ENCODE assay signal across 9 cellular contexts in genomic region chr16:85935957-85936760, GRCh38. TPM values are rescaled to one million over a fixed set of nuclear protein-coding genes. Genes with fewer than 3 reads are reported as not detected.
DNase-seq lines count a peak whose midpoint lies in the region; ATAC-seq and TF ChIP-seq lines count a peak whose summit lies in the region.
"Had no signal": no experiment of that assay in that cellular context is flagged by ENCODE, and none has a peak within 500 bp of the region (broad histone marks: within the 10 kb centered on the region; RNA-seq: fewer than 3 reads in every experiment).

No MANE protein-coding gene starts in this region.

- H3K4me3 Mint-ChIP-seq in activated CD8-positive, alpha-beta T cell treated with anti-CD3 and anti-CD28 coated beads for 36 hours = peak overlapping the region; percentile 64
- peak overlapping the region; percentile 72 to 88 (median 82) for H3K4me3 Mint-ChIP-seq in naive thymus-derived CD4-positive, alpha-beta T cell
- no peak overlapping the region for H3K4me3 Mint-ChIP-seq in Calu3 (ENCODE audit: low read depth, unreplicated experiment)

- H3K27me3 Mint-ChIP-seq in activated CD8-positive, alpha-beta T cell treated with anti-CD3 and anti-CD28 coated beads for 36 hours = no peaks in the 10 kb centered on the region
- H3K27me3 Mint-ChIP-seq in naive thymus-derived CD4-positive, alpha-beta T cell = peaks cover 0 to 3% (median 0%) of the 10 kb centered on the region in 5 donors
- H3K27me3 Mint-ChIP-seq in Calu3 (ENCODE audit: unreplicated experiment) = peaks cover 38% of the 10 kb centered on the region

- DNase-seq in AML-193 (lab: John Stamatoyannopoulos, UW) (peak; percentile 55 to 61), Calu3 (no peak), DMS114 treated with DMSO at 0.1 percent for 48 hours (lab: John Stamatoyannopoulos, UW; ENCODE audit: unreplicated experiment) (no peak), superior temporal gyrus (ENCODE audit: extremely low spot score) (no peak)
- DNase-seq in activated CD8-positive, alpha-beta T cell treated with anti-CD3 and anti-CD28 coated beads for 36 hours = peak; percentile 93
- peak; percentile 40 to 80 (median 74) for DNase-seq in naive thymus-derived CD4-positive, alpha-beta T cell

- peaks cover 5% of the 10 kb centered on the region for H3K9me3 Mint-ChIP-seq in activated CD8-positive, alpha-beta T cell treated with anti-CD3 and anti-CD28 coated beads for 36 hours
- H3K9me3 Mint-ChIP-seq in naive thymus-derived CD4-positive, alpha-beta T cell = peaks cover 0 to 2% (median 0%) of the 10 kb centered on the region in 11 donors
- peaks cover 3% of the 10 kb centered on the region for H3K9me3 Mint-ChIP-seq in Calu3 (ENCODE audit: low read depth, unreplicated experiment)

- peaks cover 25 to 29% of the 10 kb centered on the region in 2 donors for H3K4me1 ChIP-seq in naive thymus-derived CD4-positive, alpha-beta T cell (ENCODE audit: control insufficient read depth in 2 of 2, insufficient read depth in 2 of 2, low read length in 2 of 2)

- peaks cover 72% of the 10 kb centered on the region for H3K4me1 Mint-ChIP-seq in activated CD8-positive, alpha-beta T cell treated with anti-CD3 and anti-CD28 coated beads for 36 hours (ENCODE audit: low read depth)
- peaks cover 34 to 54% (median 40%) of the 10 kb centered on the region in 7 donors for H3K4me1 Mint-ChIP-seq in naive thymus-derived CD4-positive, alpha-beta T cell
- H3K4me1 Mint-ChIP-seq in Calu3 (ENCODE audit: low read depth, unreplicated experiment) = peaks cover 19% of the 10 kb centered on the region

- H3K27me3 ChIP-seq in naive thymus-derived CD4-positive, alpha-beta T cell (ENCODE audit: control insufficient read depth in 2 of 2, insufficient read depth in 2 of 2, low read length in 2 of 2) = no peaks in the 10 kb centered on the region

- peaks cover 25% of the 10 kb centered on the region for H3K36me3 Mint-ChIP-seq in activated CD8-positive, alpha-beta T cell treated with anti-CD3 and anti-CD28 coated beads for 36 hours (ENCODE audit: low read depth)
- H3K36me3 Mint-ChIP-seq in naive thymus-derived CD4-positive, alpha-beta T cell = no peaks in the 10 kb centered on the region
- no peaks in the 10 kb centered on the region for H3K36me3 Mint-ChIP-seq in Calu3 (ENCODE audit: insufficient read depth, unreplicated experiment)

- H3K4me3 ChIP-seq in naive thymus-derived CD4-positive, alpha-beta T cell (ENCODE audit: low read length) = peak overlapping the region; percentile 52

- TF ChIP-seq CTCF in activated CD8-positive, alpha-beta T cell treated with anti-CD3 and anti-CD28 coated beads for 36 hours (IDR thresholded peaks at IDR 0.05) = no peak
- no peak for TF ChIP-seq CTCF in Calu3 (IDR thresholded peaks at IDR 0.05; ENCODE audit: unreplicated experiment)

- no peaks in the 10 kb centered on the region for H3K36me3 ChIP-seq in naive thymus-derived CD4-positive, alpha-beta T cell (ENCODE audit: control insufficient read depth in 2 of 3, insufficient read depth in 3 of 3, low read length in 3 of 3)

- BruUV-seq in Calu3 (replicated peaks; lab: Mats Ljungman, UMichigan) = no TSS peak

- CTCF ChIA-PET in activated CD8-positive, alpha-beta T cell treated with anti-CD3 and anti-CD28 coated beads for 36 hours (lab: Charles Lee) = interaction anchor here (0.8 to 2.9 kb wide), 7 partner anchors 8 to 122 kb away, joined by 3 to 16 read pairs (median 4); no protein-coding TSS in a partner anchor
- CTCF ChIA-PET in naive thymus-derived CD4-positive, alpha-beta T cell (lab: Charles Lee) = interaction anchor here (0.6 to 1.7 kb wide), 5 partner anchors 8 to 117 kb away, joined by 3 to 9 read pairs (median 4); no protein-coding TSS in a partner anchor
- CTCF ChIA-PET in Calu3 (lab: Charles Lee) = no interaction called here

- peak overlapping the region; percentile 99 for H3K27ac Mint-ChIP-seq in activated CD8-positive, alpha-beta T cell treated with anti-CD3 and anti-CD28 coated beads for 36 hours
- H3K27ac Mint-ChIP-seq in naive thymus-derived CD4-positive, alpha-beta T cell = peak overlapping the region; percentile 91 to 98 (median 95)
- H3K27ac Mint-ChIP-seq in Calu3 (ENCODE audit: unreplicated experiment) = no peak overlapping the region

- H3K27ac ChIP-seq in naive thymus-derived CD4-positive, alpha-beta T cell (ENCODE audit: low read depth, low read length) = peak overlapping the region; percentile 68

- intact Hi-C loops in activated CD8-positive, alpha-beta T cell treated with anti-CD3 and anti-CD28 coated beads for 36 hours (cut with micrococcal nuclease) = loop anchor here (5.0 kb wide), 2 partner anchors 49 to 51 kb away; no protein-coding TSS in a partner anchor
- intact Hi-C loops in naive thymus-derived CD4-positive, alpha-beta T cell (cut with micrococcal nuclease) = loop anchor here (1.0 to 10.0 kb wide), 7 partner anchors 11 to 381 kb away; partner anchors contain the start of genes COX4I1 (in 1 of the 2), EMC8 (in 1 of the 2) and IRF8 (in 1 of the 2)
- intact Hi-C loops in Calu3 (cut with micrococcal nuclease; ENCODE audit: unreplicated experiment) = no loop called here

- ATAC-seq in GM19463 (IDR thresholded peaks at IDR 0.05; ENCODE audit: unreplicated experiment) = peak; percentile 78
- ATAC-seq in HG03571 (IDR thresholded peaks at IDR 0.05; ENCODE audit: unreplicated experiment) = peak; percentile 66
- peak; percentile 84 for ATAC-seq in activated CD8-positive, alpha-beta T cell treated with anti-CD3 and anti-CD28 coated beads for 36 hours
- peak; percentile 91 for ATAC-seq in naive thymus-derived CD4-positive, alpha-beta T cell

- no peaks in the 10 kb centered on the region for H3K9me3 ChIP-seq in naive thymus-derived CD4-positive, alpha-beta T cell (ENCODE audit: control insufficient read depth in 2 of 3, low read length in 3 of 3)

- POLR2A ChIA-PET in activated CD8-positive, alpha-beta T cell treated with anti-CD3 and anti-CD28 coated beads for 36 hours (lab: Charles Lee) = interaction anchor here (0.8 to 4.2 kb wide), 16 partner anchors 8 to 80 kb away, joined by 3 to 20 read pairs (median 6); partner anchors contain the start of gene IRF8
- POLR2A ChIA-PET in naive thymus-derived CD4-positive, alpha-beta T cell (lab: Charles Lee) = interaction anchor here (0.6 to 1.1 kb wide), 5 partner anchors 28 to 777 kb away, joined by 3 to 7 read pairs (median 3); partner anchors contain the start of gene IRF8

RNA-seq across cellular contexts. Expression of gene IRF8, which starts 37.2 kb away (rescaled TPM):
- total RNA-seq in activated CD8-positive, alpha-beta T cell treated with anti-CD3 and anti-CD28 coated beads for 36 hours = 100 to 1,000 TPM; 221 to 224 TPM
- total RNA-seq in naive thymus-derived CD4-positive, alpha-beta T cell = 100 to 1,000 TPM in 1 of 5 experiments, 10 to 100 TPM in 2, 1 to 10 TPM in 2; 3.5 to 105 (median 19.9) TPM
- polyA plus RNA-seq in naive thymus-derived CD4-positive, alpha-beta T cell = 1 to 10 TPM; 4.5 to 6.4 TPM
- total RNA-seq in Calu3 (2022) = 5.0 and 10.5 TPM in 2 replicates
- polyA plus RNA-seq: AG04450 had no signal

Comparison
In these comparisons a context has a peak if more than half of its experiments do, and no peak if none do; other contexts are left out.
1. DNase-seq: peak in AML-193 (2 of 2), activated CD8-positive, alpha-beta T cell treated with anti-CD3 and anti-CD28 coated beads for 36 hours (single experiment) and naive thymus-derived CD4-positive, alpha-beta T cell (9 of 9); none in Calu3 (single experiment), DMS114 treated with DMSO at 0.1 percent for 48 hours (single experiment) and superior temporal gyrus (single experiment).
2. Peak in every context shown above with its lines, with median percentiles within 50 percentile points of each other: ATAC-seq.